Comparison of ENCODE assay signal across 21 cellular contexts in the genomic region with DNA sequence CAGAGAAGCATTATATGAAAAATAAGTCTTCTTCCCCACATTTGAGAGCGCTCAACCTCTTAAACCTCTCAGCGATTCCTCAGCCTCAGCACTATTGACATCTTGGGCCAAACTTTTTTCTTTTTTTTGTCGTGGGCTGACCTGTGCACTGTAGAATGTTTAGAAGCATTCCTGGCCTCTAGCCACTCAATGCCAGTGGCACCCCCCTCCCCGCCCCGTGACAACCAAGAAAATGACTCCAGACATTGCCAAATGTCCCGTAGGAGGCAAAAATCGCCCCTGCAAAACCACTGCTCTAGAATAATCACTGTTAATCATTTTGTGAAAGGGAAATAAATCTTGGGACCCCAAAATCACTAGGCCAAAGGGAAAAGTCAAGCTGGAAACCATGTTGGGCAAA.
A peak's percentile ranks its signal among the peaks of the same experiment; 100 is the strongest.
DNase-seq lines count a peak whose midpoint lies in the region; ATAC-seq and TF ChIP-seq lines count a peak whose summit lies in the region.
"Had no signal": no experiment of that assay in that cellular context is flagged by ENCODE, and none has a peak within 500 bp of the region (broad histone marks: within the 10 kb centered on the region; RNA-seq: fewer than 3 reads in every experiment).

No MANE protein-coding gene starts in this region.

- H3K9ac ChIP-seq in BLaER1 treated with 17β-estradiol and CSF1 and Interleukin-3, amounts not matched to agents 10 nM and 100 nM = no peak overlapping the region; a peak in 1 of 22 replicates
- no peak overlapping the region for H3K9ac ChIP-seq in Karpas-422 (ENCODE audit: low read length)

- ATAC-seq in HG03354 (IDR thresholded peaks at IDR 0.05; ENCODE audit: poor library complexity, severe bottlenecking, unreplicated experiment) = no peak
- ATAC-seq: activated T-cell treated with anti-CD3 and anti-CD28 coated beads, Interleukin-2, amount 50 U/mL, for 4 hours; HCT116; right cardiac atrium had no signal

- peak overlapping the region; percentile 88 to 100 (median 97) for H3K27ac Mint-ChIP-seq in nephron
- H3K27ac Mint-ChIP-seq in CD4-positive, alpha-beta memory T cell = peak overlapping the region in 1 of 7 donors; percentile 57
- H3K27ac Mint-ChIP-seq: activated CD4-positive, alpha-beta memory T cell treated with anti-CD3 and anti-CD28 coated beads, Interleukin-2, amount 10 ng/mL, durations not matched to agents 7 days and 5 days; activated naive CD4-positive, alpha-beta T cell treated with anti-CD3 and anti-CD28 coated beads, Interleukin-2, amount 10 ng/mL, durations not matched to agents 7 days and 5 days had no signal

- intact Hi-C loops in CD4-positive, alpha-beta memory T cell (cut with micrococcal nuclease) = no loop called here

- H3K4me1 ChIP-seq in BLaER1 treated with 17β-estradiol and CSF1 and Interleukin-3, amounts not matched to agents 10 nM and 100 nM = peaks cover 38 to 59% (median 49%) of the 10 kb centered on the region in 10 experiments
- H3K4me1 ChIP-seq in Karpas-422 (ENCODE audit: low read length) = peaks cover 37% of the 10 kb centered on the region
- no peaks in the 10 kb centered on the region for H3K4me1 ChIP-seq in CD4-positive, alpha-beta memory T cell (ENCODE audit: insufficient read depth, low read length)
- H3K4me1 ChIP-seq: transverse colon had no signal

- peaks cover 41% of the 10 kb centered on the region for H3K4me1 Mint-ChIP-seq in nephron
- peaks cover 0 to 8% (median 3%) of the 10 kb centered on the region in 4 donors for H3K4me1 Mint-ChIP-seq in CD4-positive, alpha-beta memory T cell
- H3K4me1 Mint-ChIP-seq: activated CD4-positive, alpha-beta memory T cell treated with anti-CD3 and anti-CD28 coated beads, Interleukin-2, amount 10 ng/mL, durations not matched to agents 7 days and 5 days; activated naive CD4-positive, alpha-beta T cell treated with anti-CD3 and anti-CD28 coated beads, Interleukin-2, amount 10 ng/mL, durations not matched to agents 7 days and 5 days had no signal

- H3K4me3 ChIP-seq in BLaER1 treated with 17β-estradiol and CSF1 and Interleukin-3, amounts not matched to agents 10 nM and 100 nM = no peak overlapping the region
- H3K4me3 ChIP-seq in Karpas-422 (ENCODE audit: low read length) = no peak overlapping the region
- H3K4me3 ChIP-seq in CD4-positive, alpha-beta memory T cell (ENCODE audit: low read length in 2 of 2) = no peak overlapping the region
- H3K4me3 ChIP-seq: transverse colon had no signal

- no peaks in the 10 kb centered on the region for H3K9me2 ChIP-seq in Karpas-422 (replicated peaks; ENCODE audit: insufficient read depth, low read length)

- H3K36me3 Mint-ChIP-seq in nephron (ENCODE audit: low read depth) = no peaks in the 10 kb centered on the region
- no peaks in the 10 kb centered on the region for H3K36me3 Mint-ChIP-seq in CD4-positive, alpha-beta memory T cell
- H3K36me3 Mint-ChIP-seq: activated naive CD4-positive, alpha-beta T cell treated with anti-CD3 and anti-CD28 coated beads, Interleukin-2, amount 10 ng/mL, durations not matched to agents 7 days and 5 days had no signal

- peak overlapping the region; percentile 27 to 85 (median 48) for H3K4me2 ChIP-seq in BLaER1 treated with 17β-estradiol and CSF1 and Interleukin-3, amounts not matched to agents 10 nM and 100 nM
- H3K4me2 ChIP-seq in Karpas-422 (ENCODE audit: low read depth, low read length, poor library complexity, severe bottlenecking) = peak overlapping the region; percentile 39

- peaks cover 6% of the 10 kb centered on the region for H3K27me3 Mint-ChIP-seq in nephron (ENCODE audit: low read depth)
- H3K27me3 Mint-ChIP-seq in CD4-positive, alpha-beta memory T cell = no peaks in the 10 kb centered on the region
- H3K27me3 Mint-ChIP-seq: activated CD4-positive, alpha-beta memory T cell treated with anti-CD3 and anti-CD28 coated beads, Interleukin-2, amount 10 ng/mL, durations not matched to agents 7 days and 5 days; activated naive CD4-positive, alpha-beta T cell treated with anti-CD3 and anti-CD28 coated beads, Interleukin-2, amount 10 ng/mL, durations not matched to agents 7 days and 5 days had no signal

- H3K9me3 Mint-ChIP-seq in nephron = no peaks in the 10 kb centered on the region
- H3K9me3 Mint-ChIP-seq in CD4-positive, alpha-beta memory T cell = no peaks in the 10 kb centered on the region
- H3K9me3 Mint-ChIP-seq: activated CD4-positive, alpha-beta memory T cell treated with anti-CD3 and anti-CD28 coated beads, Interleukin-2, amount 10 ng/mL, durations not matched to agents 7 days and 5 days; activated naive CD4-positive, alpha-beta T cell treated with anti-CD3 and anti-CD28 coated beads, Interleukin-2, amount 10 ng/mL, durations not matched to agents 7 days and 5 days; activated T-cell treated with anti-CD3 and anti-CD28 coated beads, Interleukin-2, amount 50 U/mL, for 4 hours had no signal

- no peaks in the 10 kb centered on the region for H3K36me3 ChIP-seq in BLaER1 treated with 17β-estradiol and CSF1 and Interleukin-3, amounts not matched to agents 10 nM and 100 nM
- H3K36me3 ChIP-seq in Karpas-422 (ENCODE audit: insufficient read depth, low read length) = no peaks in the 10 kb centered on the region
- no peaks in the 10 kb centered on the region for H3K36me3 ChIP-seq in CD4-positive, alpha-beta memory T cell (ENCODE audit: insufficient read depth, low read length)
- H3K36me3 ChIP-seq: transverse colon had no signal

- H2AFZ ChIP-seq in Karpas-422 (ENCODE audit: low read length) = no peak overlapping the region

- H4K20me1 ChIP-seq in BLaER1 treated with 17β-estradiol and CSF1 and Interleukin-3, amounts not matched to agents 10 nM and 100 nM = no peaks in the 10 kb centered on the region
- no peaks in the 10 kb centered on the region for H4K20me1 ChIP-seq in Karpas-422 (ENCODE audit: insufficient read depth, low read depth, low read length)

- POLR2A ChIA-PET in CD4-positive, alpha-beta memory T cell (lab: Charles Lee; ENCODE audit: partially characterized antibody) = no interaction called here

- H3K27me3 ChIP-seq in BLaER1 treated with 17β-estradiol and CSF1 and Interleukin-3, amounts not matched to agents 10 nM and 100 nM = no peaks in the 10 kb centered on the region
- H3K27me3 ChIP-seq in Karpas-422 (ENCODE audit: low read length) = no peaks in the 10 kb centered on the region; the same call in 1 of the 2 replicates
- H3K27me3 ChIP-seq in CD4-positive, alpha-beta memory T cell (ENCODE audit: insufficient read depth, low read length) = no peaks in the 10 kb centered on the region
- H3K27me3 ChIP-seq: transverse colon had no signal

- H3K9me3 ChIP-seq in BLaER1 treated with 17β-estradiol and CSF1 and Interleukin-3, amounts not matched to agents 10 nM and 100 nM (replicated peaks in 1 of 11) = no peaks in the 10 kb centered on the region; a peak in 1 of 22 replicates
- no peaks in the 10 kb centered on the region for H3K9me3 ChIP-seq in Karpas-422 (ENCODE audit: low read length)
- no peaks in the 10 kb centered on the region for H3K9me3 ChIP-seq in CD4-positive, alpha-beta memory T cell (ENCODE audit: control insufficient read depth in 1 of 2, low read length in 2 of 2)
- H3K9me3 ChIP-seq: transverse colon had no signal

- H3K27ac ChIP-seq in BLaER1 treated with 17β-estradiol and CSF1 and Interleukin-3, amounts not matched to agents 10 nM and 100 nM = peak overlapping the region in 2 of 11 experiments; percentile 19 to 20; a peak in 3 of 22 replicates
- H3K27ac ChIP-seq in Karpas-422 (ENCODE audit: low read length) (peak overlapping the region; percentile 66), caudate nucleus (ENCODE audit: low read depth, low read length) (peak overlapping the region; percentile 62)
- no peak overlapping the region for H3K27ac ChIP-seq in CD4-positive, alpha-beta memory T cell (ENCODE audit: low read depth, low read length)
- H3K27ac ChIP-seq: RWPE1 had no signal

- DNase-seq in Karpas-422 (no peak), caudate nucleus (lab: John Stamatoyannopoulos, UW) (no peak), SKM-1 treated with dmso at 0.1 percent for 144 hours (lab: John Stamatoyannopoulos, UW; ENCODE audit: unreplicated experiment) (no peak), NCI-H2029 (lab: John Stamatoyannopoulos, UW) (no peak)
- DNase-seq in CD4-positive, alpha-beta memory T cell = no peak
- DNase-seq: activated CD4-positive, alpha-beta memory T cell treated with anti-CD3 and anti-CD28 coated beads, Interleukin-2, amount 10 ng/mL, durations not matched to agents 7 days and 5 days; activated naive CD4-positive, alpha-beta T cell treated with anti-CD3 and anti-CD28 coated beads, Interleukin-2, amount 10 ng/mL, durations not matched to agents 7 days and 5 days; activated T-cell treated with anti-CD3 and anti-CD28 coated beads, Interleukin-2, amount 50 U/mL, for 4 hours; EL; hippocampal formation; NCI-H2227 treated with DMSO at 0.1 percent for 48 hours; occipital lobe; right cardiac atrium; stimulated activated CD4-positive, alpha-beta T cell treated with anti-CD3 and anti-CD28 coated beads, Interleukin-15, amount 100 ng/mL, for 24 hours; stimulated activated naive CD4-positive, alpha-beta T cell had no signal

- CTCF ChIA-PET in CD4-positive, alpha-beta memory T cell (lab: Charles Lee; ENCODE audit: partially characterized antibody) = no interaction called here

- H3K4me3 Mint-ChIP-seq in nephron = no peak overlapping the region
- no peak overlapping the region for H3K4me3 Mint-ChIP-seq in CD4-positive, alpha-beta memory T cell
- H3K4me3 Mint-ChIP-seq: activated CD4-positive, alpha-beta memory T cell treated with anti-CD3 and anti-CD28 coated beads, Interleukin-2, amount 10 ng/mL, durations not matched to agents 7 days and 5 days; activated naive CD4-positive, alpha-beta T cell treated with anti-CD3 and anti-CD28 coated beads, Interleukin-2, amount 10 ng/mL, durations not matched to agents 7 days and 5 days; activated T-cell treated with anti-CD3 and anti-CD28 coated beads, Interleukin-2, amount 50 U/mL, for 4 hours had no signal

- no peaks in the 10 kb centered on the region for H3K79me2 ChIP-seq in Karpas-422 (ENCODE audit: low read length)

- no peak for TF ChIP-seq CTCF in nephron (IDR thresholded peaks at IDR 0.05; ENCODE audit: unreplicated experiment in 3 of 3)
